Comparison of ENCODE assay signal across 17 cellular contexts in genomic region chr1:74824497-74825107, GRCh38.
DNase-seq lines count a peak whose midpoint lies in the region; ATAC-seq, FAIRE-seq and TF ChIP-seq lines count a peak whose summit lies in the region.
"Had no signal": no experiment of that assay in that cellular context is flagged by ENCODE, and none has a peak within 500 bp of the region (broad histone marks: within the 10 kb centered on the region; RNA-seq: fewer than 3 reads in every experiment).

No MANE protein-coding gene starts in this region.

- TF ChIP-seq CTCF in heart right ventricle (IDR thresholded peaks at IDR 0.05) (no peak), kidney (IDR thresholded peaks at IDR 0.05; ENCODE audit: borderline replicate concordance, extremely low read depth, insufficient read depth) (no peak)

- 79 to 86% methylated on average over 4 of the region's 4 CpGs for WGBS in heart right ventricle, 2 donors

- H3K4me1 Mint-ChIP-seq in stimulated activated effector memory CD8-positive, alpha-beta T cell treated with anti-CD3 and anti-CD28 coated beads, Interleukin-12 subunit alpha, Interleukin-12 subunit beta, amount 100 ng/mL, for 72 hours, result no peaks in the 10 kb centered on the region

- H3K9me3 ChIP-seq in heart right ventricle, result no peaks in the 10 kb centered on the region
- H3K9me3 ChIP-seq in kidney (ENCODE audit: control insufficient read depth in 1 of 2, low read length in 2 of 2), result no peaks in the 10 kb centered on the region
- H3K9me3 ChIP-seq: breast epithelium had no signal

- no peaks in the 10 kb centered on the region for H3K36me3 Mint-ChIP-seq in stimulated activated effector memory CD8-positive, alpha-beta T cell treated with anti-CD3 and anti-CD28 coated beads, Interleukin-12 subunit alpha, Interleukin-12 subunit beta, amount 100 ng/mL, for 72 hours

- H3K4me3 Mint-ChIP-seq in stimulated activated effector memory CD8-positive, alpha-beta T cell treated with anti-CD3 and anti-CD28 coated beads, Interleukin-12 subunit alpha, Interleukin-12 subunit beta, amount 100 ng/mL, for 72 hours, result no peak overlapping the region

- H3K27ac ChIP-seq in heart right ventricle (no peak overlapping the region), kidney (ENCODE audit: low read depth in 2 of 2, low read length in 2 of 2) (no peak overlapping the region)
- H3K27ac ChIP-seq: breast epithelium had no signal

- intact Hi-C loops in heart right ventricle (cut with DNase I) (no loop called here), kidney (cut with DNase I) (no loop called here)

- H3K9me3 Mint-ChIP-seq in stimulated activated effector memory CD8-positive, alpha-beta T cell treated with anti-CD3 and anti-CD28 coated beads, Interleukin-12 subunit alpha, Interleukin-12 subunit beta, amount 100 ng/mL, for 72 hours, result no peaks in the 10 kb centered on the region

- H3K27ac Mint-ChIP-seq in stimulated activated effector memory CD8-positive, alpha-beta T cell treated with anti-CD3 and anti-CD28 coated beads, Interleukin-12 subunit alpha, Interleukin-12 subunit beta, amount 100 ng/mL, for 72 hours, result no peak overlapping the region

- H3K27me3 ChIP-seq in heart right ventricle, result no peaks in the 10 kb centered on the region
- H3K27me3 ChIP-seq: breast epithelium had no signal

- H3K4me1 ChIP-seq in heart right ventricle (no peaks in the 10 kb centered on the region), kidney (ENCODE audit: control insufficient read depth in 1 of 2, insufficient read depth in 1 of 2, low read depth in 1 of 2, low read length in 2 of 2) (no peaks in the 10 kb centered on the region)
- H3K4me1 ChIP-seq: breast epithelium had no signal

- H3K9ac ChIP-seq in kidney (ENCODE audit: low read length in 2 of 2), result no peak overlapping the region

- H3K36me3 ChIP-seq in heart right ventricle, result no peaks in the 10 kb centered on the region
- H3K36me3 ChIP-seq in kidney (ENCODE audit: control insufficient read depth in 1 of 2, insufficient read depth in 2 of 2, low read length in 2 of 2), result no peaks in the 10 kb centered on the region
- H3K36me3 ChIP-seq: breast epithelium had no signal

- DNase-seq in heart right ventricle (no peak), OCI-M1 (lab: John Stamatoyannopoulos, UW) (no peak), kidney (no peak)
- DNase-seq in stimulated activated effector memory CD8-positive, alpha-beta T cell treated with anti-CD3 and anti-CD28 coated beads, Interleukin-12 subunit alpha, Interleukin-12 subunit beta, amount 100 ng/mL, for 72 hours (ENCODE audit: low spot score in 2 of 2), result no peak
- DNase-seq: activated naive CD4-positive, alpha-beta T cell; kidney glomerular epithelial cell; NCI-H1417; NCI-H748 treated with DMSO at 0.1 percent for 48 hours; posterior cingulate gyrus; SHP77 treated with DMSO at 0.1 percent for 48 hours had no signal

- FAIRE-seq in kidney (lab: Jason Lieb, UNC), result no peak
- FAIRE-seq: endometrium, urothelium cell line had no signal

- peak; percentile 80 for ATAC-seq in GM18499 (IDR thresholded peaks at IDR 0.05; ENCODE audit: insufficient read depth, unreplicated experiment)
- ATAC-seq in GM19438 (IDR thresholded peaks at IDR 0.05; ENCODE audit: low read depth, unreplicated experiment), result peak; percentile 95
- peak; percentile 83 for ATAC-seq in HG02642 (IDR thresholded peaks at IDR 0.05; ENCODE audit: poor library complexity, unreplicated experiment)
- ATAC-seq in HG03280 (IDR thresholded peaks at IDR 0.05; ENCODE audit: unreplicated experiment), result peak; percentile 89
- no peak for ATAC-seq in heart right ventricle
- no peak for ATAC-seq in stimulated activated effector memory CD8-positive, alpha-beta T cell treated with anti-CD3 and anti-CD28 coated beads, Interleukin-12 subunit alpha, Interleukin-12 subunit beta, amount 100 ng/mL, for 72 hours

- H3K4me3 ChIP-seq in heart right ventricle (no peak overlapping the region), kidney (ENCODE audit: low read length in 2 of 2) (no peak overlapping the region)
- H3K4me3 ChIP-seq: breast epithelium had no signal

Comparison
In these comparisons a context has a peak if more than half of its experiments do, and no peak if none do; other contexts are left out.
1. ATAC-seq: peak in GM18499 (single experiment), GM19438 (single experiment), HG02642 (single experiment) and HG03280 (single experiment); none in heart right ventricle (0 of 8) and stimulated activated effector memory CD8-positive, alpha-beta T cell treated with anti-CD3 and anti-CD28 coated beads, Interleukin-12 subunit alpha, Interleukin-12 subunit beta, amount 100 ng/mL, for 72 hours (single experiment).